ENCODE assay signal across 16 cellular contexts in the genomic region with DNA sequence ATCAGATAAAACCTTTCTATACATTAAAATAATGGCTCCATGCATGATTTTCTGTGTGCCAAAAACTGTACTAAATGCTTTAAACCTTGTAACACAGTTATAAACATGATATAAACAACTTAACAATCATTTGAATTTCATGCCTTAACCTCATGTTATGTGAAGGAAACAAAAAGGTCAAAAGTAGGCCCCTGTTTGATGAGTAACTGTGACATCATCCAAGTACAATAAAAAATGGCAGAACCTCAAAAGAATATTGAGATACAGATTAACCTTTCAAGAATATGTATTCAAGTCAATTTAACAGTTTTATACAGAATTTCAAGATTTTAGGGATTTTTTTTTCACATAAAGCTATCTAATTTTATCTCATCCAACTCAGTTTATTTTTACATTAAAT.
DNase-seq lines count a peak whose midpoint lies in the region; TF ChIP-seq lines count a peak whose summit lies in the region.
"Had no signal": no experiment of that assay in that cellular context is flagged by ENCODE, and none has a peak within 500 bp of the region (broad histone marks: within the 10 kb centered on the region; RNA-seq: fewer than 3 reads in every experiment).

No MANE protein-coding gene starts in this region.

- TF ChIP-seq CTCF in colonic mucosa (IDR thresholded peaks at IDR 0.05) (no peak), CD14-positive monocyte (IDR thresholded peaks at IDR 0.05) (no peak)

- H3K4me1 Mint-ChIP-seq in CD14-positive monocyte = no peaks in the 10 kb centered on the region
- H3K4me1 Mint-ChIP-seq: B cell had no signal

- H3K27ac ChIP-seq in colonic mucosa = peak overlapping the region; percentile 60
- H3K27ac ChIP-seq: 22Rv1, PC-9 had no signal

- H3K4me3 Mint-ChIP-seq in CD14-positive monocyte = no peak overlapping the region
- H3K4me3 Mint-ChIP-seq: B cell; CD4-positive, alpha-beta T cell had no signal

- H3K9ac ChIP-seq in colonic mucosa (ENCODE audit: low read depth in 2 of 2, low read length in 2 of 2) = no peak overlapping the region

- H3K4me3 ChIP-seq in colonic mucosa = no peak overlapping the region
- H3K4me3 ChIP-seq: PC-9 had no signal

- no peaks in the 10 kb centered on the region for H3K27me3 Mint-ChIP-seq in CD14-positive monocyte (ENCODE audit: low read depth in 3 of 3)
- H3K27me3 Mint-ChIP-seq: B cell; CD4-positive, alpha-beta T cell had no signal

- no peak overlapping the region for H3K27ac Mint-ChIP-seq in CD14-positive monocyte
- H3K27ac Mint-ChIP-seq: B cell; CD4-positive, alpha-beta T cell had no signal

- no peaks in the 10 kb centered on the region for H3K27me3 ChIP-seq in colonic mucosa

- H3K9me3 Mint-ChIP-seq in CD14-positive monocyte = peaks cover 0 to 6% (median 3%) of the 10 kb centered on the region in 7 donors
- H3K9me3 Mint-ChIP-seq: CD4-positive, alpha-beta T cell had no signal

- H3K9me3 ChIP-seq in colonic mucosa = no peaks in the 10 kb centered on the region

- H3K36me3 ChIP-seq in colonic mucosa = no peaks in the 10 kb centered on the region

- peak; percentile 16 for DNase-seq in DMS53 (lab: John Stamatoyannopoulos, UW)
- DNase-seq in DMS53 treated with DMSO at 0.1 percent for 48 hours (lab: John Stamatoyannopoulos, UW; ENCODE audit: unreplicated experiment) = no peak
- DNase-seq in LoVo (ENCODE audit: low spot score) = peak; percentile 38
- no peak for DNase-seq in colonic mucosa
- DNase-seq in iris pigment epithelial cell (ENCODE audit: low read depth) = peak; percentile 8
- no peak for DNase-seq in central memory CD4-positive, alpha-beta T cell
- DNase-seq in CD14-positive monocyte (ENCODE audit: low spot score) = no peak
- DNase-seq in hippocampal formation (lab: John Stamatoyannopoulos, UW) = no peak
- DNase-seq: CD4-positive, alpha-beta T cell; NCI-H146; NCI-H2081 treated with DMSO at 0.1 percent for 48 hours; NCI-H510A; NCI-H774; PC-9 had no signal

- H3K36me3 Mint-ChIP-seq in CD14-positive monocyte = no peaks in the 10 kb centered on the region

- H3K4me1 ChIP-seq in colonic mucosa = no peaks in the 10 kb centered on the region

- intact Hi-C loops in colonic mucosa (cut with DNase I) = no loop called here
- intact Hi-C loops in CD14-positive monocyte (cut with micrococcal nuclease) = no loop called here

Comparison
In these comparisons a context has a peak if more than half of its experiments do, and no peak if none do; other contexts are left out.
1. DNase-seq: peak in DMS53 (single experiment), LoVo (single experiment) and iris pigment epithelial cell (single experiment); none in DMS53 treated with DMSO at 0.1 percent for 48 hours (single experiment), colonic mucosa (single experiment), central memory CD4-positive, alpha-beta T cell (single experiment), CD14-positive monocyte (single experiment) and hippocampal formation (0 of 2).